Comparison of ENCODE assay signal across 7 cellular contexts in the genomic region with DNA sequence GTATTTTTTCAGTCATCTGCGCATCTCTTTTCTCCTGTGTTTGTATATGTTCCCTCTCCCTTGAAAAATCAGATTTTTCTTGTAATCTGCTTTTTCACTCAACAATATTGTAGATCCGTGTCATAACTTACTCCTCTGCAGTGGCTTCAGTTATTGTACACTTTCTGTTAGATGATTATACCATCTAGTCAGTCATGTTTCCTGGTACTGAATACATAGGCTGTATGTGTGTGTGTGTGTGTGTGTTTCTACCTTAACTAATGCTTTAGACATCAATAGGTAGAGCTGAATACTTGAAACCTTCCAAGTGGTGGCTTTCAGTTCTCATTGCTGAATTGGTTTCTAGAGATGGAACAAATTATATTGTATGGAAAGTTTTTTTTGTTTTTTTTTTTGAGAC.
A peak's percentile ranks its signal among the peaks of the same experiment; 100 is the strongest.
DNase-seq lines count a peak whose midpoint lies in the region; ATAC-seq and TF ChIP-seq lines count a peak whose summit lies in the region.
"Not testable (repeated sequence)": the region's sequence is repeated elsewhere in the genome, so short reads cannot be mapped to it uniquely, and the experiment has no call there.

No MANE protein-coding gene starts in this region.

- H3K36me3 Mint-ChIP-seq in CD4-positive, alpha-beta T cell (ENCODE audit: low read depth): peaks cover 27% of the 10 kb centered on the region
- H3K36me3 Mint-ChIP-seq in activated CD8-positive, alpha-beta T cell treated with anti-CD3 and anti-CD28 coated beads for 36 hours (ENCODE audit: low read depth): peaks cover 54% of the 10 kb centered on the region
- H3K36me3 Mint-ChIP-seq in activated T-cell treated with anti-CD3 and anti-CD28 coated beads, Interleukin-2, amount 50 U/mL, for 72 hours (ENCODE audit: insufficient read depth in 2 of 2): peaks cover 8 to 16% of the 10 kb centered on the region in 2 donors
- peaks cover 23% of the 10 kb centered on the region for H3K36me3 Mint-ChIP-seq in activated naive CD4-positive, alpha-beta T cell treated with anti-CD3 and anti-CD28 coated beads, Interleukin-2, amount 10 ng/mL, durations not matched to agents 7 days and 5 days
- H3K36me3 Mint-ChIP-seq in activated naive CD8-positive, alpha-beta T cell treated with anti-CD3 and anti-CD28 coated beads, Interleukin-2, amount 10 ng/mL, durations not matched to agents 7 days and 5 days: peaks cover 18% of the 10 kb centered on the region
- peaks cover 42% of the 10 kb centered on the region for H3K36me3 Mint-ChIP-seq in stimulated activated naive CD8-positive, alpha-beta T cell treated with anti-CD3 and anti-CD28 coated beads, Interleukin-15, Interleukin-2, amounts not matched to agents 100 ng/mL and 50 ng/mL, for 24 hours (ENCODE audit: low read depth)

- DNase-seq in CD4-positive, alpha-beta T cell; activated CD8-positive, alpha-beta T cell treated with anti-CD3 and anti-CD28 coated beads for 36 hours; activated T-cell treated with anti-CD3 and anti-CD28 coated beads, Interleukin-2, amount 50 U/mL, for 72 hours; activated naive CD4-positive, alpha-beta T cell treated with anti-CD3 and anti-CD28 coated beads, Interleukin-2, amount 10 ng/mL, durations not matched to agents 7 days and 5 days; activated naive CD8-positive, alpha-beta T cell treated with anti-CD3 and anti-CD28 coated beads, Interleukin-2, amount 10 ng/mL, durations not matched to agents 7 days and 5 days: not testable (repeated sequence)

- POLR2A ChIA-PET in CD4-positive, alpha-beta T cell (lab: Charles Lee); activated CD8-positive, alpha-beta T cell treated with anti-CD3 and anti-CD28 coated beads for 36 hours (lab: Charles Lee); activated naive CD8-positive, alpha-beta T cell treated with anti-CD3 and anti-CD28 coated beads, Interleukin-2, amount 10 ng/mL, durations not matched to agents 7 days and 5 days (lab: Charles Lee): not testable (repeated sequence)

- not testable (repeated sequence) for H3K27ac ChIP-seq in CD4-positive, alpha-beta T cell (ENCODE audit: low read depth, low read length)

- not testable (repeated sequence) for H3K27me3 Mint-ChIP-seq in CD4-positive, alpha-beta T cell; activated CD8-positive, alpha-beta T cell treated with anti-CD3 and anti-CD28 coated beads for 36 hours; activated T-cell treated with anti-CD3 and anti-CD28 coated beads, Interleukin-2, amount 50 U/mL, for 72 hours (ENCODE audit: low read depth); activated naive CD4-positive, alpha-beta T cell treated with anti-CD3 and anti-CD28 coated beads, Interleukin-2, amount 10 ng/mL, durations not matched to agents 7 days and 5 days; activated naive CD8-positive, alpha-beta T cell treated with anti-CD3 and anti-CD28 coated beads, Interleukin-2, amount 10 ng/mL, durations not matched to agents 7 days and 5 days; stimulated activated naive CD8-positive, alpha-beta T cell treated with anti-CD3 and anti-CD28 coated beads, Interleukin-15, Interleukin-2, amounts not matched to agents 100 ng/mL and 50 ng/mL, for 24 hours

- H3K27me3 ChIP-seq in CD4-positive, alpha-beta T cell (ENCODE audit: control insufficient read depth, insufficient read depth, low read length): not testable (repeated sequence)

- not testable (repeated sequence) for H3K9me3 Mint-ChIP-seq in CD4-positive, alpha-beta T cell; activated CD8-positive, alpha-beta T cell treated with anti-CD3 and anti-CD28 coated beads for 36 hours; activated T-cell treated with anti-CD3 and anti-CD28 coated beads, Interleukin-2, amount 50 U/mL, for 72 hours; activated naive CD4-positive, alpha-beta T cell treated with anti-CD3 and anti-CD28 coated beads, Interleukin-2, amount 10 ng/mL, durations not matched to agents 7 days and 5 days; activated naive CD8-positive, alpha-beta T cell treated with anti-CD3 and anti-CD28 coated beads, Interleukin-2, amount 10 ng/mL, durations not matched to agents 7 days and 5 days; stimulated activated naive CD8-positive, alpha-beta T cell treated with anti-CD3 and anti-CD28 coated beads, Interleukin-15, Interleukin-2, amounts not matched to agents 100 ng/mL and 50 ng/mL, for 24 hours

- CTCF ChIA-PET in CD4-positive, alpha-beta T cell (lab: Charles Lee); activated CD8-positive, alpha-beta T cell treated with anti-CD3 and anti-CD28 coated beads for 36 hours (lab: Charles Lee); activated naive CD4-positive, alpha-beta T cell treated with anti-CD3 and anti-CD28 coated beads, Interleukin-2, amount 10 ng/mL, durations not matched to agents 7 days and 5 days (lab: Charles Lee): not testable (repeated sequence)

- not testable (repeated sequence) for H3K9me3 ChIP-seq in CD4-positive, alpha-beta T cell (ENCODE audit: control insufficient read depth, low read length)

- H3K4me1 Mint-ChIP-seq in CD4-positive, alpha-beta T cell (ENCODE audit: low read depth): peaks cover 22% of the 10 kb centered on the region
- peaks cover 29% of the 10 kb centered on the region for H3K4me1 Mint-ChIP-seq in activated CD8-positive, alpha-beta T cell treated with anti-CD3 and anti-CD28 coated beads for 36 hours (ENCODE audit: low read depth)
- H3K4me1 Mint-ChIP-seq in activated T-cell treated with anti-CD3 and anti-CD28 coated beads, Interleukin-2, amount 50 U/mL, for 72 hours (ENCODE audit: low read depth): peaks cover 39% of the 10 kb centered on the region
- H3K4me1 Mint-ChIP-seq in activated naive CD4-positive, alpha-beta T cell treated with anti-CD3 and anti-CD28 coated beads, Interleukin-2, amount 10 ng/mL, durations not matched to agents 7 days and 5 days: peaks cover 23% of the 10 kb centered on the region
- peaks cover 12% of the 10 kb centered on the region for H3K4me1 Mint-ChIP-seq in activated naive CD8-positive, alpha-beta T cell treated with anti-CD3 and anti-CD28 coated beads, Interleukin-2, amount 10 ng/mL, durations not matched to agents 7 days and 5 days
- H3K4me1 Mint-ChIP-seq in stimulated activated naive CD8-positive, alpha-beta T cell treated with anti-CD3 and anti-CD28 coated beads, Interleukin-15, Interleukin-2, amounts not matched to agents 100 ng/mL and 50 ng/mL, for 24 hours (ENCODE audit: low read depth): peaks cover 30% of the 10 kb centered on the region

- not testable (repeated sequence) for TF ChIP-seq CTCF in CD4-positive, alpha-beta T cell (IDR thresholded peaks at IDR 0.05); activated CD8-positive, alpha-beta T cell treated with anti-CD3 and anti-CD28 coated beads for 36 hours (IDR thresholded peaks at IDR 0.05)

- H3K27ac Mint-ChIP-seq in CD4-positive, alpha-beta T cell: not testable (repeated sequence)
- H3K27ac Mint-ChIP-seq in activated CD8-positive, alpha-beta T cell treated with anti-CD3 and anti-CD28 coated beads for 36 hours: peak overlapping the region; percentile 93
- peak overlapping the region; percentile 81 for H3K27ac Mint-ChIP-seq in activated T-cell treated with anti-CD3 and anti-CD28 coated beads, Interleukin-2, amount 50 U/mL, for 72 hours
- H3K27ac Mint-ChIP-seq in activated naive CD4-positive, alpha-beta T cell treated with anti-CD3 and anti-CD28 coated beads, Interleukin-2, amount 10 ng/mL, durations not matched to agents 7 days and 5 days: peak overlapping the region; percentile 15
- H3K27ac Mint-ChIP-seq in activated naive CD8-positive, alpha-beta T cell treated with anti-CD3 and anti-CD28 coated beads, Interleukin-2, amount 10 ng/mL, durations not matched to agents 7 days and 5 days: peak overlapping the region; percentile 3
- peak overlapping the region; percentile 66 for H3K27ac Mint-ChIP-seq in stimulated activated naive CD8-positive, alpha-beta T cell treated with anti-CD3 and anti-CD28 coated beads, Interleukin-15, Interleukin-2, amounts not matched to agents 100 ng/mL and 50 ng/mL, for 24 hours

- ATAC-seq in CD4-positive, alpha-beta T cell (ENCODE audit: poor library complexity); activated naive CD8-positive, alpha-beta T cell treated with anti-CD3 and anti-CD28 coated beads, Interleukin-2, amount 10 ng/mL, durations not matched to agents 7 days and 5 days (ENCODE audit: low read depth): not testable (repeated sequence)
- ATAC-seq in activated CD4-positive, CD25-positive, alpha-beta regulatory T cell treated with anti-CD3 and anti-CD28 coated beads, Interleukin-2, amount 50 U/mL, for 24 hours: peak; percentile 20 to 24
- peak; percentile 38 for ATAC-seq in activated CD8-positive, alpha-beta T cell treated with anti-CD3 and anti-CD28 coated beads for 36 hours
- ATAC-seq in activated T-cell treated with anti-CD3 and anti-CD28 coated beads, Interleukin-2, amount 50 U/mL, for 72 hours (replicated peaks in 1 of 2): peak; percentile 43 to 44

- H3K4me3 Mint-ChIP-seq in CD4-positive, alpha-beta T cell: peak overlapping the region; percentile 69
- peak overlapping the region; percentile 84 for H3K4me3 Mint-ChIP-seq in activated CD8-positive, alpha-beta T cell treated with anti-CD3 and anti-CD28 coated beads for 36 hours
- peak overlapping the region; percentile 84 to 89 for H3K4me3 Mint-ChIP-seq in activated T-cell treated with anti-CD3 and anti-CD28 coated beads, Interleukin-2, amount 50 U/mL, for 72 hours
- not testable (repeated sequence) for H3K4me3 Mint-ChIP-seq in activated naive CD4-positive, alpha-beta T cell treated with anti-CD3 and anti-CD28 coated beads, Interleukin-2, amount 10 ng/mL, durations not matched to agents 7 days and 5 days
- peak overlapping the region; percentile 24 for H3K4me3 Mint-ChIP-seq in activated naive CD8-positive, alpha-beta T cell treated with anti-CD3 and anti-CD28 coated beads, Interleukin-2, amount 10 ng/mL, durations not matched to agents 7 days and 5 days
- peak overlapping the region; percentile 62 for H3K4me3 Mint-ChIP-seq in stimulated activated naive CD8-positive, alpha-beta T cell treated with anti-CD3 and anti-CD28 coated beads, Interleukin-15, Interleukin-2, amounts not matched to agents 100 ng/mL and 50 ng/mL, for 24 hours

- intact Hi-C loops in CD4-positive, alpha-beta T cell (cut with DNase I, micrococcal nuclease): loop anchor here (5.0 to 10.0 kb wide), 3 partner anchors 112 to 1934 kb away; no protein-coding TSS in a partner anchor
- intact Hi-C loops in activated CD8-positive, alpha-beta T cell treated with anti-CD3 and anti-CD28 coated beads for 36 hours (cut with micrococcal nuclease): not testable (repeated sequence)
